11 cellular contexts compared by ENCODE assay signal in genomic region chr22:24601217-24602104, GRCh38. TPM values are rescaled to one million over a fixed set of nuclear protein-coding genes. Genes with fewer than 3 reads are reported as not detected.
DNase-seq lines count a peak whose midpoint lies in the region; ATAC-seq and TF ChIP-seq lines count a peak whose summit lies in the region.
"Had no signal": no experiment of that assay in that cellular context is flagged by ENCODE, and none has a peak within 500 bp of the region (broad histone marks: within the 10 kb centered on the region; RNA-seq: fewer than 3 reads in every experiment).

No MANE protein-coding gene starts in this region.

- H3K4me3 Mint-ChIP-seq in activated CD4-positive, alpha-beta memory T cell treated with anti-CD3 and anti-CD28 coated beads, Interleukin-2, amount 10 ng/mL, durations not matched to agents 7 days and 5 days: no peak overlapping the region
- H3K4me3 Mint-ChIP-seq: central memory CD8-positive, alpha-beta T cell had no signal

- H3K4me1 Mint-ChIP-seq in activated CD4-positive, alpha-beta memory T cell treated with anti-CD3 and anti-CD28 coated beads, Interleukin-2, amount 10 ng/mL, durations not matched to agents 7 days and 5 days: peaks cover 50% of the 10 kb centered on the region

- no peaks in the 10 kb centered on the region for H3K27me3 Mint-ChIP-seq in activated CD4-positive, alpha-beta memory T cell treated with anti-CD3 and anti-CD28 coated beads, Interleukin-2, amount 10 ng/mL, durations not matched to agents 7 days and 5 days
- H3K27me3 Mint-ChIP-seq: central memory CD8-positive, alpha-beta T cell had no signal

- H3K27ac ChIP-seq in C4-2B (peak overlapping the region; percentile 97), lung (ENCODE audit: low read depth in 1 of 2, low read length in 1 of 2) (peak overlapping the region in 1 of 2 donors; percentile 69)

- H3K27me3 ChIP-seq in lung (ENCODE audit: control insufficient read depth, insufficient read depth): no peaks in the 10 kb centered on the region

- CTCF ChIA-PET in activated CD4-positive, alpha-beta memory T cell treated with anti-CD3 and anti-CD28 coated beads, Interleukin-2, amount 10 ng/mL, durations not matched to agents 7 days and 5 days (lab: Charles Lee): interaction anchor here (0.5 kb wide), 1 partner anchor 455 kb away, joined by 3 read pairs; no protein-coding TSS in a partner anchor

- peak; percentile 34 for DNase-seq in HT-29 (ENCODE audit: low spot score)
- peak; percentile 63 for DNase-seq in activated CD4-positive, alpha-beta memory T cell treated with anti-CD3 and anti-CD28 coated beads, Interleukin-2, amount 10 ng/mL, durations not matched to agents 7 days and 5 days
- DNase-seq in lung (ENCODE audit: low spot score): peak; percentile 81
- DNase-seq in GM19238 (ENCODE audit: insufficient read length, low spot score): no peak
- no peak for DNase-seq in SHP77 treated with DMSO at 0.1 percent for 48 hours (lab: John Stamatoyannopoulos, UW)
- DNase-seq: Caco-2, Kasumi-1 had no signal

- no peak overlapping the region for H3K4me3 ChIP-seq in lung

- H3K36me3 Mint-ChIP-seq in activated CD4-positive, alpha-beta memory T cell treated with anti-CD3 and anti-CD28 coated beads, Interleukin-2, amount 10 ng/mL, durations not matched to agents 7 days and 5 days (ENCODE audit: low read depth): no peaks in the 10 kb centered on the region

- TF ChIP-seq CTCF in C4-2B (conservative IDR thresholded peaks at IDR 0.05): no peak
- no peak for TF ChIP-seq CTCF in lung (IDR thresholded peaks at IDR 0.05; ENCODE audit: control extremely low read depth, extremely low read depth)

- no peaks in the 10 kb centered on the region for H3K9me3 Mint-ChIP-seq in activated CD4-positive, alpha-beta memory T cell treated with anti-CD3 and anti-CD28 coated beads, Interleukin-2, amount 10 ng/mL, durations not matched to agents 7 days and 5 days
- H3K9me3 Mint-ChIP-seq: central memory CD8-positive, alpha-beta T cell had no signal

- H3K9me3 ChIP-seq in lung (ENCODE audit: control insufficient read depth in 2 of 2, insufficient read depth in 1 of 2, low read length in 1 of 2): no peaks in the 10 kb centered on the region
- H3K9me3 ChIP-seq: Caco-2 had no signal

- H3K4me1 ChIP-seq in lung (ENCODE audit: control insufficient read depth in 2 of 2, insufficient read depth in 2 of 2, low read length in 2 of 2): peaks cover 0 to 10% of the 10 kb centered on the region in 2 donors
- H3K4me1 ChIP-seq: Caco-2 had no signal

- peak overlapping the region; percentile 63 for H3K27ac Mint-ChIP-seq in activated CD4-positive, alpha-beta memory T cell treated with anti-CD3 and anti-CD28 coated beads, Interleukin-2, amount 10 ng/mL, durations not matched to agents 7 days and 5 days

- ATAC-seq in lung (ENCODE audit: insufficient read depth, low FRiP score) (peak; percentile 53), HG02642 (IDR thresholded peaks at IDR 0.05; ENCODE audit: poor library complexity, unreplicated experiment) (no peak), GM21723 (IDR thresholded peaks at IDR 0.05; ENCODE audit: unreplicated experiment) (no peak)

- H3K36me3 ChIP-seq in lung (ENCODE audit: control insufficient read depth in 2 of 2, insufficient read depth in 2 of 2, low read length in 2 of 2): no peaks in the 10 kb centered on the region

- WGBS in lung, 2 donors: 61 to 69% methylated on average over 9 to 12 of the region's 12 CpGs

- POLR2A ChIA-PET in activated CD4-positive, alpha-beta memory T cell treated with anti-CD3 and anti-CD28 coated beads, Interleukin-2, amount 10 ng/mL, durations not matched to agents 7 days and 5 days (lab: Charles Lee): interaction anchor here (0.7 to 2.3 kb wide), 3 partner anchors 9 to 48 kb away, joined by 4 to 6 read pairs (median 5); partner anchors contain the start of genes GUCD1 and LRRC75B

RNA-seq across cellular contexts. Expression of gene GGT1, which starts 1.5 kb away (rescaled TPM):
- total RNA-seq in HT-29 (2014; rRNA removed; shearing (Covaris generic)): 15.1 and 27.1 TPM in 2 replicates
- 10 to 100 TPM; 64.6 to 68.4 TPM for total RNA-seq in activated CD4-positive, alpha-beta memory T cell treated with anti-CD3 and anti-CD28 coated beads, Interleukin-2, amount 10 ng/mL, durations not matched to agents 7 days and 5 days
- total RNA-seq in lung: 10 to 100 TPM; 31.8 to 69.7 TPM
- polyA plus RNA-seq in lung: 100 to 1,000 TPM in 1 of 2 donors, 10 to 100 TPM in 1; 36.1 to 162 TPM

RNA-seq across cellular contexts. Expression of gene LRRC75B, which starts 8.6 kb away (rescaled TPM):
- total RNA-seq in HT-29 (2014; rRNA removed; shearing (Covaris generic)): 11.7 and 13.5 TPM in 2 replicates
- total RNA-seq in activated CD4-positive, alpha-beta memory T cell treated with anti-CD3 and anti-CD28 coated beads, Interleukin-2, amount 10 ng/mL, durations not matched to agents 7 days and 5 days: 1 to 10 TPM in 1 of 2 experiments, under 1 TPM in 1; 0.93 to 2.1 TPM
- total RNA-seq in lung: 10 to 100 TPM in 1 of 2 donors, 1 to 10 TPM in 1; 8.9 to 17.9 TPM
- 10 to 100 TPM in 1 of 2 donors, 1 to 10 TPM in 1; 4.4 to 13.3 TPM for polyA plus RNA-seq in lung

RNA-seq across cellular contexts. Expression of gene SNRPD3, which starts 45.7 kb away (rescaled TPM):
- 170 and 171 TPM in 2 replicates for total RNA-seq in HT-29 (2014; rRNA removed; shearing (Covaris generic))
- 10 to 100 TPM; 87.1 to 93.5 TPM for total RNA-seq in activated CD4-positive, alpha-beta memory T cell treated with anti-CD3 and anti-CD28 coated beads, Interleukin-2, amount 10 ng/mL, durations not matched to agents 7 days and 5 days
- total RNA-seq in lung: 100 to 1,000 TPM in 1 of 2 donors, 10 to 100 TPM in 1; 76.3 to 193 TPM
- polyA plus RNA-seq in lung: 100 to 1,000 TPM; 109 to 113 TPM

RNA-seq across cellular contexts. Expression of gene GUCD1, which starts 46.5 kb away (rescaled TPM):
- total RNA-seq in HT-29 (2014; rRNA removed; shearing (Covaris generic)): 178 and 179 TPM in 2 replicates
- 100 to 1,000 TPM; 115 to 118 TPM for total RNA-seq in activated CD4-positive, alpha-beta memory T cell treated with anti-CD3 and anti-CD28 coated beads, Interleukin-2, amount 10 ng/mL, durations not matched to agents 7 days and 5 days
- total RNA-seq in lung: 100 to 1,000 TPM in 1 of 2 donors, 10 to 100 TPM in 1; 94.6 to 130 TPM
- 100 to 1,000 TPM in 1 of 2 donors, 10 to 100 TPM in 1; 87.8 to 120 TPM for polyA plus RNA-seq in lung

Comparison
In these comparisons a context has a peak if more than half of its experiments do, and no peak if none do; other contexts are left out.
1. DNase-seq: peak in HT-29 (single experiment), activated CD4-positive, alpha-beta memory T cell treated with anti-CD3 and anti-CD28 coated beads, Interleukin-2, amount 10 ng/mL, durations not matched to agents 7 days and 5 days (single experiment) and lung (single experiment); none in GM19238 (single experiment) and SHP77 treated with DMSO at 0.1 percent for 48 hours (single experiment).